Comparison of ENCODE assay signal across 1 cellular context in genomic region chr17:6651483-6652452, GRCh38.
TF ChIP-seq lines count a peak whose summit lies in the region.

Gene C17orf100 (plus strand): TSS chr17:6651762. CDS start chr17:6651914, 152 bp downstream.
Gene MED31 (minus strand): TSS chr17:6651605. CDS start chr17:6651528, 77 bp downstream.

TF ChIP-seq in HepG2, 621 proteins besides CTCF, POLR2A, EP300 and RAD21 (continued from another document and continues in another):
- TF ChIP-seq GRHL1 (CRISPR knock-in tag; conservative IDR thresholded peaks at IDR 0.05): no peak
- no peak for TF ChIP-seq ZEB1 (IDR thresholded peaks at IDR 0.05; ENCODE audit: insufficient replicate concordance, low read depth)
- TF ChIP-seq CSRNP1 (CRISPR knock-in tag; IDR thresholded peaks at IDR 0.05): peak; percentile 98
- peak; percentile 46; the same call in 1 of the 2 replicates for TF ChIP-seq ZNF816 (CRISPR knock-in tag; IDR thresholded peaks at IDR 0.05; ENCODE audit: borderline replicate concordance)
- TF ChIP-seq ZNF737 (CRISPR knock-in tag; IDR thresholded peaks at IDR 0.05; ENCODE audit: borderline replicate concordance): 0 out of 2 replicates have a peak, but pooled peaks have one; percentile 90
- TF ChIP-seq AGO2 (optimal IDR thresholded peaks at IDR 0.05; ENCODE audit: low read depth, low read length): peak; percentile 85
- TF ChIP-seq MED13 (CRISPR knock-in tag; IDR thresholded peaks at IDR 0.05): peak; percentile 81
- peak; percentile 87 for TF ChIP-seq YY1 (IDR thresholded peaks at IDR 0.05; ENCODE audit: insufficient read depth, insufficient replicate concordance, low read depth, low read length)
- TF ChIP-seq ZNF256 (CRISPR knock-in tag; conservative IDR thresholded peaks at IDR 0.05): peak; percentile 96
- TF ChIP-seq PHF5A (CRISPR knock-in tag; IDR thresholded peaks at IDR 0.05; ENCODE audit: low read depth, unreplicated experiment): no peak
- 0 out of 2 replicates have a peak, but pooled peaks have one; percentile 58 for TF ChIP-seq BRCA1 (CRISPR knock-in tag; IDR thresholded peaks at IDR 0.05)
- TF ChIP-seq ZNF230 (CRISPR knock-in tag; IDR thresholded peaks at IDR 0.05): peak; percentile 98
- TF ChIP-seq THAP9 (CRISPR knock-in tag; IDR thresholded peaks at IDR 0.05; ENCODE audit: borderline replicate concordance): peak; percentile 91
- peak; percentile 100 for TF ChIP-seq ZNF781 (CRISPR knock-in tag; IDR thresholded peaks at IDR 0.05; ENCODE audit: borderline replicate concordance, not compliant biosample characterization)
- peak; percentile 42 for TF ChIP-seq RXRB (CRISPR knock-in tag; IDR thresholded peaks at IDR 0.05; ENCODE audit: borderline replicate concordance)
- peak; percentile 95 for TF ChIP-seq KLF15 (CRISPR knock-in tag; IDR thresholded peaks at IDR 0.05; ENCODE audit: borderline replicate concordance)
- TF ChIP-seq ZFP91 (CRISPR knock-in tag; IDR thresholded peaks at IDR 0.05; ENCODE audit: borderline replicate concordance): peak; percentile 95
- no peak for TF ChIP-seq ZNF17 (CRISPR knock-in tag; IDR thresholded peaks at IDR 0.05)
- TF ChIP-seq BRD4 (CRISPR knock-in tag; IDR thresholded peaks at IDR 0.05): peak; percentile 47; the same call in 1 of the 2 replicates
- TF ChIP-seq AHDC1 (CRISPR knock-in tag; IDR thresholded peaks at IDR 0.05; ENCODE audit: borderline replicate concordance): no peak
- no peak for TF ChIP-seq ARNT (IDR thresholded peaks at IDR 0.05)
- no peak for TF ChIP-seq NR2F1 (CRISPR knock-in tag; IDR thresholded peaks at IDR 0.05)
- no peak for TF ChIP-seq SOX13 (IDR thresholded peaks at IDR 0.05)
- peak in 1 of 2 experiments; percentile 38; a peak in 2 of 4 replicates for TF ChIP-seq SOX13 (CRISPR knock-in tag; conservative IDR thresholded peaks at IDR 0.05 in 1 of 2, IDR thresholded peaks at IDR 0.05 in 1 of 2)
- TF ChIP-seq ARNTL (CRISPR knock-in tag; IDR thresholded peaks at IDR 0.05): peak; percentile 80
- TF ChIP-seq CREBL2 (CRISPR knock-in tag; IDR thresholded peaks at IDR 0.05; ENCODE audit: borderline replicate concordance): peak; percentile 99
- TF ChIP-seq NR3C1 (CRISPR knock-in tag; IDR thresholded peaks at IDR 0.05): no peak
- TF ChIP-seq ZNF136 (CRISPR knock-in tag; IDR thresholded peaks at IDR 0.05; ENCODE audit: low read depth): peak; percentile 61
- TF ChIP-seq ZNF792 (CRISPR knock-in tag; IDR thresholded peaks at IDR 0.05): 0 out of 2 replicates have a peak, but pooled peaks have one; percentile 75
- peak; percentile 98 for TF ChIP-seq ATF5 (CRISPR knock-in tag; IDR thresholded peaks at IDR 0.05; ENCODE audit: low read depth)
- TF ChIP-seq ZXDC (CRISPR knock-in tag; IDR thresholded peaks at IDR 0.05): peak; percentile 90; the same call in 1 of the 2 replicates
- TF ChIP-seq ATM (IDR thresholded peaks at IDR 0.05; ENCODE audit: borderline replicate concordance): no peak
- peak; percentile 99 for TF ChIP-seq NFKB2 (CRISPR knock-in tag; IDR thresholded peaks at IDR 0.05; ENCODE audit: borderline replicate concordance)
- peak; percentile 83 for TF ChIP-seq HNF1B (CRISPR knock-in tag; IDR thresholded peaks at IDR 0.05)
- TF ChIP-seq KDM5A (IDR thresholded peaks at IDR 0.05; ENCODE audit: borderline replicate concordance, low read length): no peak
